Comparison of ENCODE assay signal across 1 cellular context in the genomic region with DNA sequence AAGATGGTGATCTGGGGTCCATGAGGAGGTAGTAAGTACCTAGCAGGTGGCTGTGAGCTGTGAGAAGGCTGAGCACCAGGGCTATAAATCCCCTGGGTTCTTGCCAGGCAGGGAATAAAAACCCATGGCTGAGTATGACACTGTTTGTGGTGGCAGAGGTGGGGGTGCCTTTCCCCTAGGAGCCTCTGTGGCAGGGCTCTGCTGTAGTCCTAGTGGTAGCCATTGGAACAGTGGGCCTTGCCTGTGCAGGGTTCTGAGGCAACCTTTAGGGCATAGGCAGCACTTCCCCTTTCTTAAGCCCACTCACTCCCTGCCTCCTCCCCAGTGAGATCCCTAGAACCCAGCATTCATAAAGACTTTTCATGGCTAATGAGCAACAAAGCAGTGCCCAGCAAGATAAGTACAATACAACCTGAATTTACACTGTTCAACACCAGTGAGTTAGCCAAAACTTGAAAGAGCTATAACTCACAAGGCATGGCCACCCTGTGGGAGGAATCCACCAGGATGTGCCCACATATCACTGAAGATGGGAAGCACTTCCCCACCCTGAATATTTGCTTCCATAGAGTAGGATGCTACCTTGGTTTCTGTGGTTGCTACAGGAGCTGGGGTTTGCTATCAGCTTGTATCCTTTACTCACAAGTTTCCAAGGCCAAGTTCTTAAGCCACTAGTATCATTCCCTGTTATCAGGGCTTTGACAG.
TF ChIP-seq lines count a peak whose summit lies in the region.

No MANE protein-coding gene starts in this region.

TF ChIP-seq in H1, 55 proteins besides CTCF, POLR2A, EP300 and RAD21:
- TF ChIP-seq TAF1 (IDR thresholded peaks at IDR 0.05; ENCODE audit: low read depth, low read length) = no peak
- TF ChIP-seq, protein P1, sequence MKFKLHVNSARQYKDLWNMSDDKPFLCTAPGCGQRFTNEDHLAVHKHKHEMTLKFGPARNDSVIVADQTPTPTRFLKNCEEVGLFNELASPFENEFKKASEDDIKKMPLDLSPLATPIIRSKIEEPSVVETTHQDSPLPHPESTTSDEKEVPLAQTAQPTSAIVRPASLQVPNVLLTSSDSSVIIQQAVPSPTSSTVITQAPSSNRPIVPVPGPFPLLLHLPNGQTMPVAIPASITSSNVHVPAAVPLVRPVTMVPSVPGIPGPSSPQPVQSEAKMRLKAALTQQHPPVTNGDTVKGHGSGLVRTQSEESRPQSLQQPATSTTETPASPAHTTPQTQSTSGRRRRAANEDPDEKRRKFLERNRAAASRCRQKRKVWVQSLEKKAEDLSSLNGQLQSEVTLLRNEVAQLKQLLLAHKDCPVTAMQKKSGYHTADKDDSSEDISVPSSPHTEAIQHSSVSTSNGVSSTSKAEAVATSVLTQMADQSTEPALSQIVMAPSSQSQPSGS (IDR thresholded peaks at IDR 0.05; ENCODE audit: low read length) = no peak
- TF ChIP-seq CBX8 (IDR thresholded peaks at IDR 0.05; ENCODE audit: borderline replicate concordance, low read depth, low read length) = no peak
